ENCODE assay signal across 8 cellular contexts in the genomic region with DNA sequence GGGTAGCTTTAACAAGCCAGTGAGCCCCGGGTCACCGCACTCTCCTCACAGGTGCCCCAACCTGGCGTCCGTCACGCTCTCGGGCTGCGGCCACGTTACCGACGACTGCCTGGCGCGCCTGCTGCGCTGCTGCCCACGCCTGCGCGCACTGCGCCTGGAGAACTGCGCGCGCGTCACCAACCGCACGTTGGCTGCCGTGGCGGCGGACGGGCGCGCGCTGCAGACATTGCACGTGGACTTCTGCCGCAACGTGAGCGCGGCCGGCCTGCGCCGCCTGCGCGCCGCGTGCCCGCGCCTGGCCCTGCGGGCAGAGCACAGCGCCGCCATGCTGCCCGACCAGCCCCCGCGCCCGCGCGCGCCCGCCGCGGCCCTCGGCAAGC. TPM values are rescaled to one million over a fixed set of nuclear protein-coding genes. Genes with fewer than 3 reads are reported as not detected.
DNase-seq lines count a peak whose midpoint lies in the region; ATAC-seq and TF ChIP-seq lines count a peak whose summit lies in the region.

No MANE protein-coding gene starts in this region.

- no peaks in the 10 kb centered on the region for H4K20me1 ChIP-seq in PC-9 (ENCODE audit: insufficient read depth)

- H3K27me3 ChIP-seq in HUES64 (ENCODE audit: insufficient read depth, low read length) (peaks cover 40% of the 10 kb centered on the region), PC-9 (ENCODE audit: insufficient read depth, low read depth) (no peaks in the 10 kb centered on the region), esophagus squamous epithelium (no peaks in the 10 kb centered on the region)

- intact Hi-C loops in PC-9 (cut with micrococcal nuclease; ENCODE audit: unreplicated experiment) = loop anchor here (2.0 to 5.0 kb wide), 3 partner anchors 134 to 492 kb away; a partner anchor contains a TSS
- intact Hi-C loops in esophagus squamous epithelium (cut with DNase I) = loop anchor here (10.0 kb wide), 1 partner anchor 464 kb away; no protein-coding TSS in a partner anchor

- TF ChIP-seq POLR2A in esophagus squamous epithelium (IDR thresholded peaks at IDR 0.05) = peak in 3 of 4 donors; percentile 66 to 89 (median 84)

- H3K27me3 Mint-ChIP-seq in activated T-cell treated with anti-CD3 and anti-CD28 coated beads, Interleukin-2, amount 50 U/mL, for 4 hours (ENCODE audit: low read depth) = no peaks in the 10 kb centered on the region
- H3K27me3 Mint-ChIP-seq in naive B cell = no peaks in the 10 kb centered on the region

- DNase-seq in DMS153 treated with DMSO at 0.1 percent for 48 hours (lab: John Stamatoyannopoulos, UW; ENCODE audit: unreplicated experiment) (peak; percentile 34), PC-9 (peak; percentile 63 to 91), esophagus squamous epithelium (lab: John Stamatoyannopoulos, UW) (peak; percentile 52), naive B cell (peak; percentile 92)
- DNase-seq in activated T-cell treated with anti-CD3 and anti-CD28 coated beads, Interleukin-2, amount 50 U/mL, for 4 hours = peak; percentile 88
- DNase-seq in stimulated activated CD8-positive, alpha-beta memory T cell treated with anti-CD3 and anti-CD28 coated beads, Interleukin-7, amount 100 ng/mL, for 48 hours (ENCODE audit: extremely low read depth in 1 of 2, low read depth in 1 of 2) = peak; percentile 84

- peak overlapping the region; percentile 42; the same call in 1 of the 2 replicates for H3K27ac ChIP-seq in HUES64 (ENCODE audit: low read depth, low read length)
- H3K27ac ChIP-seq in PC-9 = peak overlapping the region; percentile 56; the same call in 1 of the 2 replicates
- peak overlapping the region; percentile 82 to 94 (median 90) for H3K27ac ChIP-seq in esophagus squamous epithelium

- H3K27ac Mint-ChIP-seq in naive B cell = peak overlapping the region; percentile 74 to 98 (median 96)

- under 1% methylated on average over 58 of the region's 58 CpGs for WGBS in HUES64
- 0% methylated on average over 1 of the region's 58 CpGs; no CpG with 5 or more reads in 1 of the 2 donors for WGBS in esophagus squamous epithelium, 2 donors

- CTCF ChIA-PET in PC-9 (lab: Charles Lee) = interaction anchor here (1.5 to 2.1 kb wide), 3 partner anchors 10 to 134 kb away, joined by 3 to 12 read pairs (median 8); no protein-coding TSS in a partner anchor

- no peaks in the 10 kb centered on the region for H3K79me2 ChIP-seq in PC-9 (ENCODE audit: low read depth)

- H3K36me3 ChIP-seq in HUES64 (ENCODE audit: insufficient read depth, low read length) (no peaks in the 10 kb centered on the region), PC-9 (ENCODE audit: low read depth) (no peaks in the 10 kb centered on the region), esophagus squamous epithelium (no peaks in the 10 kb centered on the region)

- H2AFZ ChIP-seq in PC-9 = peak overlapping the region; percentile 95

- H3K4me1 ChIP-seq in HUES64 (ENCODE audit: insufficient read depth, low read length) (peaks cover 10% of the 10 kb centered on the region; the same call in 1 of the 2 replicates), PC-9 (replicated peaks; ENCODE audit: insufficient read depth) (peaks cover 6% of the 10 kb centered on the region; the same call in 1 of the 2 replicates), esophagus squamous epithelium (peaks cover 9 to 79% (median 31%) of the 10 kb centered on the region in 3 donors)

- POLR2A ChIA-PET in PC-9 (lab: Charles Lee; ENCODE audit: unreplicated experiment) = no interaction called here

- BruUV-seq in PC-9 (replicated peaks; lab: Mats Ljungman, UMichigan) = no TSS peak

- no peaks in the 10 kb centered on the region for H3K9me2 ChIP-seq in PC-9 (ENCODE audit: insufficient read depth)

- H3K4me3 ChIP-seq in HUES64 (ENCODE audit: low read length) = peak overlapping the region; percentile 64
- H3K4me3 ChIP-seq in PC-9 = peak overlapping the region; percentile 82
- H3K4me3 ChIP-seq in esophagus squamous epithelium = peak overlapping the region; percentile 73 to 91 (median 84)

- TF ChIP-seq CTCF in PC-9 (conservative IDR thresholded peaks at IDR 0.05) = no peak
- TF ChIP-seq CTCF in esophagus squamous epithelium (IDR thresholded peaks at IDR 0.05) = peak in 4 of 6 experiments; percentile 19 to 38 (median 35)

- H3K9me3 Mint-ChIP-seq in activated T-cell treated with anti-CD3 and anti-CD28 coated beads, Interleukin-2, amount 50 U/mL, for 4 hours = no peaks in the 10 kb centered on the region
- no peaks in the 10 kb centered on the region for H3K9me3 Mint-ChIP-seq in naive B cell

- peaks cover 8% of the 10 kb centered on the region; the same call in 1 of the 2 replicates for H3F3A ChIP-seq in PC-9 (ENCODE audit: insufficient read depth, low read depth)

- peak; percentile 53 for ATAC-seq in GM21526 (IDR thresholded peaks at IDR 0.05; ENCODE audit: low FRiP score, unreplicated experiment)
- ATAC-seq in activated T-cell treated with anti-CD3 and anti-CD28 coated beads, Interleukin-2, amount 50 U/mL, for 4 hours = peak; percentile 83 to 85
- ATAC-seq in naive B cell (ENCODE audit: low read depth in 2 of 2) = peak; percentile 70 to 75

- peak overlapping the region; percentile 90 for H3K4me3 Mint-ChIP-seq in activated T-cell treated with anti-CD3 and anti-CD28 coated beads, Interleukin-2, amount 50 U/mL, for 4 hours
- peak overlapping the region; percentile 87 to 97 (median 94) for H3K4me3 Mint-ChIP-seq in naive B cell

- H3K36me3 Mint-ChIP-seq in activated T-cell treated with anti-CD3 and anti-CD28 coated beads, Interleukin-2, amount 50 U/mL, for 4 hours (ENCODE audit: insufficient read depth) = no peaks in the 10 kb centered on the region
- H3K36me3 Mint-ChIP-seq in naive B cell = no peaks in the 10 kb centered on the region

- peaks cover 58% of the 10 kb centered on the region for H3K4me1 Mint-ChIP-seq in activated T-cell treated with anti-CD3 and anti-CD28 coated beads, Interleukin-2, amount 50 U/mL, for 4 hours (ENCODE audit: low read depth)
- H3K4me1 Mint-ChIP-seq in naive B cell = peaks cover 54 to 85% (median 66%) of the 10 kb centered on the region in 3 donors

- H3K9me3 ChIP-seq in HUES64 (ENCODE audit: insufficient read depth, low read depth, low read length) (no peaks in the 10 kb centered on the region), PC-9 (ENCODE audit: insufficient read depth, low read depth) (no peaks in the 10 kb centered on the region), esophagus squamous epithelium (no peaks in the 10 kb centered on the region)

- H3K4me2 ChIP-seq in PC-9 = peak overlapping the region; percentile 96

- peak overlapping the region; percentile 57 for H3K9ac ChIP-seq in HUES64 (ENCODE audit: low read depth, low read length)

RNA-seq across cellular contexts. Expression of a gene that starts 3.4 kb away (rescaled TPM):
- 0.45 TPM for polyA plus RNA-seq in HUES64 (2013, experiment 1 of 2)
- 0.76 TPM for polyA plus RNA-seq in HUES64 (2013, experiment 2 of 2)
- 0.17 and 0.88 TPM in 2 replicates for total RNA-seq in PC-9 (2021)
- total RNA-seq in activated T-cell treated with anti-CD3 and anti-CD28 coated beads, Interleukin-2, amount 50 U/mL, for 4 hours = 1 to 10 TPM in 1 of 3 donors, under 1 TPM in 2; 0.79 to 1.2 (median 0.87) TPM
- 1 to 10 TPM in 3 of 4 donors, under 1 TPM in 1; 0.19 to 6.5 (median 3.1) TPM for total RNA-seq in esophagus squamous epithelium
- polyA plus RNA-seq in naive B cell (ENCODE audit: low read depth in 6 of 6) = under 1 TPM in 5 of 6 donors, not detected in 1; 0.37 to 0.91 (median 0.48) TPM

Comparison
In these comparisons a context has a peak if more than half of its experiments do, and no peak if none do; other contexts are left out.
1. Peak in every context shown above with its lines: DNase-seq, ATAC-seq, H3K4me3 ChIP-seq and H3K27ac ChIP-seq.
2. DNase-seq: peak in every context shown above with its lines; median percentile 92 in naive B cell; 88 in activated T-cell treated with anti-CD3 and anti-CD28 coated beads, Interleukin-2, amount 50 U/mL, for 4 hours; 84 in stimulated activated CD8-positive, alpha-beta memory T cell treated with anti-CD3 and anti-CD28 coated beads, Interleukin-7, amount 100 ng/mL, for 48 hours; 77 in PC-9; 52 in esophagus squamous epithelium; 34 in DMS153 treated with DMSO at 0.1 percent for 48 hours.